ENCODE assay signal across 24 cellular contexts in the genomic region with DNA sequence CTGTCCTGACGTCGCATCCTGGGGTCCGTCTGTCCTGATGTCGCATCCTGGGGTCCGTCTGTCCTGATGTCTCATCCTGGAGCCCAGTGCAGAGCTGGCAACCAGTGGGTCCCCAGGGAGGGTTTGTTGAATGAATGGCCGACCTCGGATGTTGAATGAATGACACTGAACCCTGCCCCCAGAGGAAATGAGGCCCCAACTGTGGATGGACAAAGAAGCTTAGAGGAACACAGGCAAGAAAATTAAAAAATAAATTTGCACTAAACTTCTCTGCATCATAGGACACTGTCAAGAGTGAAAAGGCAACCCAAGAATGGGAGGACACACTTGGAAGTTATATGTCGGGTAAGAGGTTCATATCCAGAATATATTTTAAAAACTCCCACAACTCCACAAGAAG. TPM values are rescaled to one million over a fixed set of nuclear protein-coding genes. Genes with fewer than 3 reads are reported as not detected.
DNase-seq lines count a peak whose midpoint lies in the region; ATAC-seq, FAIRE-seq and TF ChIP-seq lines count a peak whose summit lies in the region.
"Had no signal": no experiment of that assay in that cellular context is flagged by ENCODE, and none has a peak within 500 bp of the region (broad histone marks: within the 10 kb centered on the region; RNA-seq: fewer than 3 reads in every experiment).

No MANE protein-coding gene starts in this region.

- no peak overlapping the region for H3K18ac ChIP-seq in neuronal stem cell (ENCODE audit: low read length)

- no peak for ATAC-seq in GM18502 (IDR thresholded peaks at IDR 0.05; ENCODE audit: poor library complexity, unreplicated experiment)
- ATAC-seq: HCT116 had no signal

- peak overlapping the region; percentile 83 for H2BK5ac ChIP-seq in neuronal stem cell (ENCODE audit: low read length)

- H3K14ac ChIP-seq in neuronal stem cell (ENCODE audit: low read length): no peak overlapping the region

- H4K8ac ChIP-seq in neuronal stem cell (ENCODE audit: low read depth, low read length): no peak overlapping the region

- no peak overlapping the region for H2AK5ac ChIP-seq in neuronal stem cell (ENCODE audit: low read depth, low read length)

- H3K4me3 ChIP-seq in kidney (ENCODE audit: low read length in 2 of 2): no peak overlapping the region
- no peak overlapping the region for H3K4me3 ChIP-seq in neuronal stem cell (ENCODE audit: low read length in 2 of 2)
- H3K4me3 ChIP-seq: BLaER1, GM23248 had no signal

- no peaks in the 10 kb centered on the region for H3K27me3 Mint-ChIP-seq in activated naive CD4-positive, alpha-beta T cell treated with anti-CD3 and anti-CD28 coated beads, Interleukin-2, amount 50 U/mL, for 24 hours
- H3K27me3 Mint-ChIP-seq in dendritic cell treated with granulocyte-macrophage colony-stimulating factor and Interleukin-4, amounts not matched to agents 40 ng/mL and 50 ng/mL, for 4 days: peaks cover 62% of the 10 kb centered on the region

- no peaks in the 10 kb centered on the region for H3K36me3 ChIP-seq in kidney (ENCODE audit: control insufficient read depth in 1 of 2, insufficient read depth in 2 of 2, low read length in 2 of 2)
- no peaks in the 10 kb centered on the region for H3K36me3 ChIP-seq in neuronal stem cell (replicated peaks in 1 of 2; ENCODE audit: control insufficient read depth in 2 of 2, insufficient read depth in 2 of 2, low read length in 2 of 2)
- H3K36me3 ChIP-seq: BLaER1 had no signal

- H3K36me3 Mint-ChIP-seq in activated naive CD4-positive, alpha-beta T cell treated with anti-CD3 and anti-CD28 coated beads, Interleukin-2, amount 50 U/mL, for 24 hours: no peaks in the 10 kb centered on the region
- H3K36me3 Mint-ChIP-seq in dendritic cell treated with granulocyte-macrophage colony-stimulating factor and Interleukin-4, amounts not matched to agents 40 ng/mL and 50 ng/mL, for 4 days (ENCODE audit: low read depth): no peaks in the 10 kb centered on the region
- H3K36me3 Mint-ChIP-seq: CD4-positive, CD25-positive, alpha-beta regulatory T cell; CD8-positive, alpha-beta memory T cell had no signal

- TF ChIP-seq CTCF in kidney (IDR thresholded peaks at IDR 0.05; ENCODE audit: borderline replicate concordance, extremely low read depth, insufficient read depth): no peak

- H3K4me3 Mint-ChIP-seq in activated naive CD4-positive, alpha-beta T cell treated with anti-CD3 and anti-CD28 coated beads, Interleukin-2, amount 50 U/mL, for 24 hours: no peak overlapping the region
- H3K4me3 Mint-ChIP-seq in dendritic cell treated with granulocyte-macrophage colony-stimulating factor and Interleukin-4, amounts not matched to agents 40 ng/mL and 50 ng/mL, for 4 days: no peak overlapping the region
- H3K4me3 Mint-ChIP-seq: B cell; CD4-positive, CD25-positive, alpha-beta regulatory T cell; CD8-positive, alpha-beta memory T cell; H9 had no signal

- no peaks in the 10 kb centered on the region for H3K79me1 ChIP-seq in neuronal stem cell (ENCODE audit: low read depth, low read length)

- intact Hi-C loops in dendritic cell treated with granulocyte-macrophage colony-stimulating factor and Interleukin-4, amounts not matched to agents 40 ng/mL and 50 ng/mL, for 4 days (cut with micrococcal nuclease): no loop called here
- intact Hi-C loops in kidney (cut with DNase I): no loop called here

- H2BK15ac ChIP-seq in neuronal stem cell (ENCODE audit: low read length): no peak overlapping the region

- H3K9me3 ChIP-seq in kidney (ENCODE audit: control insufficient read depth in 1 of 2, low read length in 2 of 2) (no peaks in the 10 kb centered on the region), neuronal stem cell (replicated peaks in 1 of 2; ENCODE audit: control insufficient read depth in 2 of 2, insufficient read depth in 1 of 2, low read depth in 1 of 2, low read length in 2 of 2) (peaks cover 5 to 10% of the 10 kb centered on the region in 2 donors)

- peak overlapping the region; percentile 12 for H3K27ac Mint-ChIP-seq in activated naive CD4-positive, alpha-beta T cell treated with anti-CD3 and anti-CD28 coated beads, Interleukin-2, amount 50 U/mL, for 24 hours
- H3K27ac Mint-ChIP-seq in dendritic cell treated with granulocyte-macrophage colony-stimulating factor and Interleukin-4, amounts not matched to agents 40 ng/mL and 50 ng/mL, for 4 days: peak overlapping the region; percentile 53
- H3K27ac Mint-ChIP-seq: B cell; CD4-positive, CD25-positive, alpha-beta regulatory T cell; CD8-positive, alpha-beta memory T cell had no signal

- H3K27me3 ChIP-seq in neuronal stem cell (ENCODE audit: control insufficient read depth in 3 of 3, insufficient read depth in 3 of 3, low read depth in 1 of 3, low read length in 3 of 3): no peaks in the 10 kb centered on the region
- H3K27me3 ChIP-seq: BLaER1 had no signal

- peak overlapping the region; percentile 57 for H3K23ac ChIP-seq in neuronal stem cell (ENCODE audit: low read depth, low read length, poor library complexity)

- no peaks in the 10 kb centered on the region for H3K9me3 Mint-ChIP-seq in activated naive CD4-positive, alpha-beta T cell treated with anti-CD3 and anti-CD28 coated beads, Interleukin-2, amount 50 U/mL, for 24 hours
- no peaks in the 10 kb centered on the region for H3K9me3 Mint-ChIP-seq in dendritic cell treated with granulocyte-macrophage colony-stimulating factor and Interleukin-4, amounts not matched to agents 40 ng/mL and 50 ng/mL, for 4 days
- H3K9me3 Mint-ChIP-seq: CD8-positive, alpha-beta memory T cell had no signal

- H3K4ac ChIP-seq in neuronal stem cell (ENCODE audit: low read length): no peak overlapping the region

- no peak overlapping the region for H2AFZ ChIP-seq in neuronal stem cell (ENCODE audit: low read length)
- H2AFZ ChIP-seq: GM23248 had no signal

- H4K91ac ChIP-seq in neuronal stem cell (ENCODE audit: low read depth, low read length, poor library complexity): no peak overlapping the region

- H3K9ac ChIP-seq in kidney (ENCODE audit: low read length in 2 of 2): no peak overlapping the region
- no peak overlapping the region for H3K9ac ChIP-seq in neuronal stem cell (ENCODE audit: low read depth, low read length, poor library complexity)
- H3K9ac ChIP-seq: BLaER1, GM23248 had no signal

- H3K4me1 ChIP-seq in kidney (ENCODE audit: control insufficient read depth in 1 of 2, insufficient read depth in 1 of 2, low read depth in 1 of 2, low read length in 2 of 2): peaks cover 10 to 33% of the 10 kb centered on the region in 2 donors
- H3K4me1 ChIP-seq in neuronal stem cell (ENCODE audit: control insufficient read depth in 2 of 2, insufficient read depth in 1 of 2, low read depth in 1 of 2, low read length in 2 of 2): peaks cover 24 to 39% of the 10 kb centered on the region in 2 donors

- H2BK12ac ChIP-seq in neuronal stem cell (ENCODE audit: low read length): no peak overlapping the region

- WGBS in neuronal stem cell (ENCODE audit: extremely low coverage in 2 of 2, insufficient read length in 2 of 2, insufficient replicate concordance in 1 of 2), 2 donors: no CpG with 5 or more reads among the region's 8 CpGs

- peaks cover 13% of the 10 kb centered on the region for H3K4me1 Mint-ChIP-seq in activated naive CD4-positive, alpha-beta T cell treated with anti-CD3 and anti-CD28 coated beads, Interleukin-2, amount 50 U/mL, for 24 hours
- H3K4me1 Mint-ChIP-seq in dendritic cell treated with granulocyte-macrophage colony-stimulating factor and Interleukin-4, amounts not matched to agents 40 ng/mL and 50 ng/mL, for 4 days (ENCODE audit: low read depth): peaks cover 43% of the 10 kb centered on the region

- no peak for FAIRE-seq in kidney (lab: Jason Lieb, UNC)
- FAIRE-seq: A204.1, D721Med, G401.6, GM12892, GM19239 had no signal

- H3K27ac ChIP-seq in kidney (ENCODE audit: low read depth in 2 of 2, low read length in 2 of 2) (no peak overlapping the region), neuronal stem cell (replicated peaks; ENCODE audit: low read length) (no peak overlapping the region)
- H3K27ac ChIP-seq: 22Rv1, BLaER1, C4-2B, GM23248 had no signal

- H2BK120ac ChIP-seq in neuronal stem cell (ENCODE audit: low read depth, low read length): no peak overlapping the region

- H3K4me2 ChIP-seq in neuronal stem cell (ENCODE audit: insufficient read depth, low read length, poor library complexity, severe bottlenecking): no peak overlapping the region

- no peak for DNase-seq in activated naive CD4-positive, alpha-beta T cell treated with Interleukin-2 at 50 U/mL for 16 hours
- peak; percentile 61 for DNase-seq in kidney
- no peak for DNase-seq in neuronal stem cell (ENCODE audit: low spot score)
- DNase-seq in NCI-H2081 treated with DMSO at 0.1 percent for 48 hours (lab: John Stamatoyannopoulos, UW): no peak
- DNase-seq in pons (ENCODE audit: low spot score): no peak
- DNase-seq: CD4-positive, CD25-positive, alpha-beta regulatory T cell; CD8-positive, alpha-beta memory T cell; DMS 273 treated with DMSO at 0.1 percent for 48 hours; DMS79; GM23248; H9 had no signal

RNA-seq across cellular contexts. Expression of gene NOTCH1, which starts 47.7 kb away (rescaled TPM):
- 77.2 TPM for total RNA-seq in kidney
- polyA plus RNA-seq in kidney (ENCODE audit: insufficient read depth, low read depth, low replicate concordance): 6.5 TPM
- polyA plus RNA-seq in neuronal stem cell (2013, experiment 1 of 2): 32.9 TPM
- polyA plus RNA-seq in neuronal stem cell (2013, experiment 2 of 2): 33.2 TPM
